In the genomic region with DNA sequence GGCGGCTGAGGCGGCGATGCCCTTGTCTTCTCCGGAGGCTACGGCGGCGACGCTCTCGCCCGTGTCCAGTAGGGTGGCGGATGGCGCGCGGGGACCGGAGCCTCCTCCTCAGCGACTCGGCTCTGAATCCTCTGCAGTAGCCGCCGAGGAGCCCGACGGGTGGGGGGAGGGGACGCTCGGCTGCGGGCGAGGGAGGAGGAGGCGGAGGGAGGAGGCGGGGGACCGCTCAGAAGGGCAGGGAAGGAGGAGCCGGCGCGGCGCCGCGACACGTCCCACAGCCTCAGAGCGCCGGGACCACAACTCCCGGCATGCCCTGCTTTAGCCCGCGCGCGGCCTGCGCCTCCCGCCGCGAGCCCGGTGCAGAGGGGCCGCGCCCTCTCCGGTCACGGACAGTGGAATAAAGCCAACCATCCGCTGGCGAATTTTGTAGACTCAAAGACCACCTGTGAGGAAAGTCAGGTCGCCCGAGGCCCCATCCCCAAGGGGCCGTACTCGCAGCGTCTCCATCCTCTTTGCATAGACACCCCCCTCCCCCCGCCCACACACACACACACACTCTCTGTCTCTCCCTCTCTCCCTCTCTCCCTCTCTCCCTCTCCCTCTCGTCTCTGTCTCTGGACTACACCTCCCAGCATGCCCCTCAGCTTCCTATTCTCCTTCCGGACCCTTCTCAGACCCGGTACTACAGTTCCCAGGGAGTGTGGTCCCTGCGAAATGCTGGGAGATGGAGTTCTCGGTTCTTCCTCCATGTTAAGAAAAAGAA, we compare ENCODE assay signal across 1 cellular context.
TF ChIP-seq lines count a peak whose summit lies in the region.

A gene with protein sequence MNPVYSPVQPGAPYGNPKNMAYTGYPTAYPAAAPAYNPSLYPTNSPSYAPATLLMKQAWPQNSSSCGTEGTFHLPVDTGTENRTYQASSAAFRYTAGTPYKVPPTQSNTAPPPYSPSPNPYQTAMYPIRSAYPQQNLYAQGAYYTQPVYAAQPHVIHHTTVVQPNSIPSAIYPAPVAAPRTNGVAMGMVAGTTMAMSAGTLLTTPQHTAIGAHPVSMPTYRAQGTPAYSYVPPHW (minus strand): TSS at position 157 of the 763 bp plus-strand sequence. CDS start 129,638 bp downstream, outside the sequence.

TF ChIP-seq in liver, 16 proteins besides CTCF, POLR2A, EP300 and RAD21 (continued from another document):
- TF ChIP-seq JUND (IDR thresholded peaks at IDR 0.05): no peak
- peak in 1 of 2 donors; percentile 36 for TF ChIP-seq HNF4A (conservative IDR thresholded peaks at IDR 0.05)
- TF ChIP-seq EGR1 (IDR thresholded peaks at IDR 0.05; ENCODE audit: low read depth in 2 of 2): peak; percentile 83 to 93
- peak; percentile 88 for TF ChIP-seq TAF1 (conservative IDR thresholded peaks at IDR 0.05)
- no peak for TF ChIP-seq HNF4G (IDR thresholded peaks at IDR 0.05)
- no peak for TF ChIP-seq FOXA2 (IDR thresholded peaks at IDR 0.05)
- peak; percentile 72 to 91 for TF ChIP-seq GABPA (IDR thresholded peaks at IDR 0.05 in 1 of 2, conservative IDR thresholded peaks at IDR 0.05 in 1 of 2)
- peak; percentile 41 for TF ChIP-seq NR2F2 (IDR thresholded peaks at IDR 0.05)
- TF ChIP-seq ATF3 (IDR thresholded peaks at IDR 0.05): no peak
- peak in 1 of 2 donors; percentile 41 for TF ChIP-seq RXRA (IDR thresholded peaks at IDR 0.05)
- TF ChIP-seq, protein P1, sequence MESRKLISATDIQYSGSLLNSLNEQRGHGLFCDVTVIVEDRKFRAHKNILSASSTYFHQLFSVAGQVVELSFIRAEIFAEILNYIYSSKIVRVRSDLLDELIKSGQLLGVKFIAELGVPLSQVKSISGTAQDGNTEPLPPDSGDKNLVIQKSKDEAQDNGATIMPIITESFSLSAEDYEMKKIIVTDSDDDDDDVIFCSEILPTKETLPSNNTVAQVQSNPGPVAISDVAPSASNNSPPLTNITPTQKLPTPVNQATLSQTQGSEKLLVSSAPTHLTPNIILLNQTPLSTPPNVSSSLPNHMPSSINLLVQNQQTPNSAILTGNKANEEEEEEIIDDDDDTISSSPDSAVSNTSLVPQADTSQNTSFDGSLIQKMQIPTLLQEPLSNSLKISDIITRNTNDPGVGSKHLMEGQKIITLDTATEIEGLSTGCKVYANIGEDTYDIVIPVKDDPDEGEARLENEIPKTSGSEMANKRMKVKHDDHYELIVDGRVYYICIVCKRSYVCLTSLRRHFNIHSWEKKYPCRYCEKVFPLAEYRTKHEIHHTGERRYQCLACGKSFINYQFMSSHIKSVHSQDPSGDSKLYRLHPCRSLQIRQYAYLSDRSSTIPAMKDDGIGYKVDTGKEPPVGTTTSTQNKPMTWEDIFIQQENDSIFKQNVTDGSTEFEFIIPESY (IDR thresholded peaks at IDR 0.05): no peak
- TF ChIP-seq YY1 (IDR thresholded peaks at IDR 0.05): peak; percentile 92
- TF ChIP-seq, protein P2, sequence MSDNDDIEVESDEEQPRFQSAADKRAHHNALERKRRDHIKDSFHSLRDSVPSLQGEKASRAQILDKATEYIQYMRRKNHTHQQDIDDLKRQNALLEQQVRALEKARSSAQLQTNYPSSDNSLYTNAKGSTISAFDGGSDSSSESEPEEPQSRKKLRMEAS (IDR thresholded peaks at IDR 0.05): peak; percentile 38
